Comparison of ENCODE assay signal across 7 cellular contexts in genomic region chr5:112520474-112520873, GRCh38.
A peak's percentile ranks its signal among the peaks of the same experiment; 100 is the strongest.
DNase-seq lines count a peak whose midpoint lies in the region; ATAC-seq and TF ChIP-seq lines count a peak whose summit lies in the region.
"Not testable (repeated sequence)": the region's sequence is repeated elsewhere in the genome, so short reads cannot be mapped to it uniquely, and the experiment has no call there.

No MANE protein-coding gene starts in this region.

- not testable (repeated sequence) for H3K9me3 Mint-ChIP-seq in activated CD4-positive, alpha-beta T cell treated with anti-CD3 and anti-CD28 coated beads, Interleukin-2, amount 10 ng/mL, durations not matched to agents 7 days and 5 days; activated naive CD8-positive, alpha-beta T cell treated with anti-CD3 and anti-CD28 coated beads, Interleukin-2, amount 10 ng/mL, durations not matched to agents 7 days and 5 days
- H3K9me3 Mint-ChIP-seq in naive B cell: peaks cover 3 to 39% (median 18%) of the 10 kb centered on the region in 7 donors

- DNase-seq in GM06990 (ENCODE audit: extremely low read depth, insufficient read length); activated CD4-positive, alpha-beta T cell treated with anti-CD3 and anti-CD28 coated beads, Interleukin-2, amount 10 ng/mL, durations not matched to agents 7 days and 5 days; activated naive CD8-positive, alpha-beta T cell treated with anti-CD3 and anti-CD28 coated beads, Interleukin-2, amount 10 ng/mL, durations not matched to agents 7 days and 5 days: not testable (repeated sequence)
- DNase-seq in NAMALWA (ENCODE audit: low spot score) (peak; percentile 30), OCI-M1 (lab: John Stamatoyannopoulos, UW) (peak; percentile 55), naive B cell (peak; percentile 65)

- CTCF ChIA-PET in activated CD4-positive, alpha-beta T cell treated with anti-CD3 and anti-CD28 coated beads, Interleukin-2, amount 10 ng/mL, durations not matched to agents 7 days and 5 days (lab: Charles Lee): not testable (repeated sequence)

- peaks cover 44% of the 10 kb centered on the region for H3K27me3 Mint-ChIP-seq in activated CD4-positive, alpha-beta T cell treated with anti-CD3 and anti-CD28 coated beads, Interleukin-2, amount 10 ng/mL, durations not matched to agents 7 days and 5 days
- H3K27me3 Mint-ChIP-seq in activated naive CD8-positive, alpha-beta T cell treated with anti-CD3 and anti-CD28 coated beads, Interleukin-2, amount 10 ng/mL, durations not matched to agents 7 days and 5 days: peaks cover 29% of the 10 kb centered on the region
- not testable (repeated sequence) for H3K27me3 Mint-ChIP-seq in naive B cell

- H3K4me3 Mint-ChIP-seq in activated CD4-positive, alpha-beta T cell treated with anti-CD3 and anti-CD28 coated beads, Interleukin-2, amount 10 ng/mL, durations not matched to agents 7 days and 5 days: not testable (repeated sequence)
- peak overlapping the region; percentile 58 for H3K4me3 Mint-ChIP-seq in activated naive CD8-positive, alpha-beta T cell treated with anti-CD3 and anti-CD28 coated beads, Interleukin-2, amount 10 ng/mL, durations not matched to agents 7 days and 5 days
- peak overlapping the region; percentile 36 to 88 (median 80) for H3K4me3 Mint-ChIP-seq in naive B cell

- not testable (repeated sequence) for TF ChIP-seq CTCF in GM06990 (IDR thresholded peaks at IDR 0.05; ENCODE audit: insufficient read depth, low read length, poor library complexity, severe bottlenecking)

- peak overlapping the region; percentile 6; the same call in 1 of the 2 replicates for H3K4me3 ChIP-seq in GM06990 (replicated peaks; ENCODE audit: low read depth, low read length)

- peak overlapping the region; percentile 86 for H3K27ac Mint-ChIP-seq in activated CD4-positive, alpha-beta T cell treated with anti-CD3 and anti-CD28 coated beads, Interleukin-2, amount 10 ng/mL, durations not matched to agents 7 days and 5 days
- H3K27ac Mint-ChIP-seq in activated naive CD8-positive, alpha-beta T cell treated with anti-CD3 and anti-CD28 coated beads, Interleukin-2, amount 10 ng/mL, durations not matched to agents 7 days and 5 days: peak overlapping the region; percentile 68
- peak overlapping the region; percentile 88 to 95 (median 91) for H3K27ac Mint-ChIP-seq in naive B cell

- H3K27me3 ChIP-seq in GM06990 (replicated peaks; ENCODE audit: control insufficient read depth, insufficient read depth, low read length): not testable (repeated sequence)

- H3K36me3 ChIP-seq in GM06990 (ENCODE audit: control insufficient read depth, insufficient read depth, low read length): not testable (repeated sequence)

- peaks cover 21% of the 10 kb centered on the region for H3K4me1 Mint-ChIP-seq in activated CD4-positive, alpha-beta T cell treated with anti-CD3 and anti-CD28 coated beads, Interleukin-2, amount 10 ng/mL, durations not matched to agents 7 days and 5 days
- H3K4me1 Mint-ChIP-seq in activated naive CD8-positive, alpha-beta T cell treated with anti-CD3 and anti-CD28 coated beads, Interleukin-2, amount 10 ng/mL, durations not matched to agents 7 days and 5 days: peaks cover 11% of the 10 kb centered on the region
- peaks cover 62 to 66% (median 66%) of the 10 kb centered on the region in 3 donors for H3K4me1 Mint-ChIP-seq in naive B cell

- not testable (repeated sequence) for H3K36me3 Mint-ChIP-seq in activated CD4-positive, alpha-beta T cell treated with anti-CD3 and anti-CD28 coated beads, Interleukin-2, amount 10 ng/mL, durations not matched to agents 7 days and 5 days (ENCODE audit: low read depth); activated naive CD8-positive, alpha-beta T cell treated with anti-CD3 and anti-CD28 coated beads, Interleukin-2, amount 10 ng/mL, durations not matched to agents 7 days and 5 days
- peaks cover 17 to 37% of the 10 kb centered on the region in 2 donors for H3K36me3 Mint-ChIP-seq in naive B cell

- POLR2A ChIA-PET in activated CD4-positive, alpha-beta T cell treated with anti-CD3 and anti-CD28 coated beads, Interleukin-2, amount 10 ng/mL, durations not matched to agents 7 days and 5 days (lab: Charles Lee); activated naive CD8-positive, alpha-beta T cell treated with anti-CD3 and anti-CD28 coated beads, Interleukin-2, amount 10 ng/mL, durations not matched to agents 7 days and 5 days (lab: Charles Lee): not testable (repeated sequence)

- ATAC-seq in HG02798 (IDR thresholded peaks at IDR 0.05; ENCODE audit: poor library complexity, unreplicated experiment) (peak; percentile 24), naive B cell (ENCODE audit: low read depth in 2 of 2) (peak; percentile 27 to 39)
- not testable (repeated sequence) for ATAC-seq in activated naive CD8-positive, alpha-beta T cell treated with anti-CD3 and anti-CD28 coated beads, Interleukin-2, amount 10 ng/mL, durations not matched to agents 7 days and 5 days (ENCODE audit: low read depth)
